ENCODE assay signal across 36 cellular contexts in genomic region chr18:79887181-79888000, GRCh38.
DNase-seq lines count a peak whose midpoint lies in the region; ATAC-seq, FAIRE-seq and TF ChIP-seq lines count a peak whose summit lies in the region.
"Had no signal": no experiment of that assay in that cellular context is flagged by ENCODE, and none has a peak within 500 bp of the region (broad histone marks: within the 10 kb centered on the region; RNA-seq: fewer than 3 reads in every experiment).

No MANE protein-coding gene starts in this region.

- H3K9me1 ChIP-seq in K562 (ENCODE audit: control insufficient read depth, insufficient read depth, low read length) = no peaks in the 10 kb centered on the region

- FAIRE-seq in K562 (lab: Jason Lieb, UNC) = no peak
- FAIRE-seq: A549, HTR-8/SVneo, small intestine, urothelium cell line had no signal

- peaks cover 11% of the 10 kb centered on the region for H3K4me1 Mint-ChIP-seq in activated CD8-positive, alpha-beta memory T cell treated with anti-CD3 and anti-CD28 coated beads, Interleukin-2, amount 10 ng/mL, durations not matched to agents 7 days and 5 days
- H3K4me1 Mint-ChIP-seq in type B pancreatic cell (ENCODE audit: unreplicated experiment) = no peaks in the 10 kb centered on the region
- peaks cover 9% of the 10 kb centered on the region for H3K4me1 Mint-ChIP-seq in activated naive CD4-positive, alpha-beta T cell treated with anti-CD3 and anti-CD28 coated beads for 36 hours (ENCODE audit: low read depth)
- H3K4me1 Mint-ChIP-seq: nephron progenitor cell had no signal

- TF ChIP-seq CTCF in K562 (IDR thresholded peaks at IDR 0.05 in 2 of 3, conservative IDR thresholded peaks at IDR 0.05 in 1 of 3; ENCODE audit: insufficient read depth in 2 of 3, low read depth in 1 of 3, low read length in 3 of 3) = no peak
- no peak for TF ChIP-seq CTCF in right lobe of liver (IDR thresholded peaks at IDR 0.05)
- TF ChIP-seq CTCF in type B pancreatic cell (conservative IDR thresholded peaks at IDR 0.05) = no peak

- intact Hi-C loops in K562 (cut with micrococcal nuclease) (no loop called here), right lobe of liver (cut with DNase I) (no loop called here)
- intact Hi-C loops in activated naive CD4-positive, alpha-beta T cell treated with anti-CD3 and anti-CD28 coated beads for 36 hours (cut with micrococcal nuclease) = no loop called here

- BruUV-seq in K562 (replicated peaks; lab: Mats Ljungman, UMichigan) = no TSS peak

- CTCF ChIA-PET in activated CD8-positive, alpha-beta memory T cell treated with anti-CD3 and anti-CD28 coated beads, Interleukin-2, amount 10 ng/mL, durations not matched to agents 7 days and 5 days (lab: Charles Lee) = no interaction called here
- CTCF ChIA-PET in K562 (lab: Yijun Ruan, JAX; ENCODE audit: low intra/inter-chr PET ratio) = no interaction called here
- CTCF ChIA-PET in activated naive CD4-positive, alpha-beta T cell treated with anti-CD3 and anti-CD28 coated beads for 36 hours (lab: Charles Lee) = no interaction called here

- WGBS in K562 (ENCODE audit: insufficient coverage, low coverage, missing lambda C conversion rate) = 3% methylated on average over 13 of the region's 30 CpGs
- WGBS in right lobe of liver (ENCODE audit: insufficient coverage, low coverage, low lambda C conversion rate, missing lambda C conversion rate) = 67% methylated on average over 10 of the region's 30 CpGs

- TF ChIP-seq RAD21 in K562 (CRISPR knock-in tag; conservative IDR thresholded peaks at IDR 0.05 in 1 of 2, IDR thresholded peaks at IDR 0.05 in 1 of 2) = no peak

- no peak overlapping the region for H3K27ac Mint-ChIP-seq in activated CD8-positive, alpha-beta memory T cell treated with anti-CD3 and anti-CD28 coated beads, Interleukin-2, amount 10 ng/mL, durations not matched to agents 7 days and 5 days
- no peak overlapping the region for H3K27ac Mint-ChIP-seq in type B pancreatic cell
- H3K27ac Mint-ChIP-seq in activated naive CD4-positive, alpha-beta T cell treated with anti-CD3 and anti-CD28 coated beads for 36 hours = no peak overlapping the region
- H3K27ac Mint-ChIP-seq: activated naive CD8-positive, alpha-beta T cell; activated T-helper 2 cell treated with anti-CD3 and anti-CD28 coated beads, Interferon-gamma antibody, Interleukin-2, Interleukin-4, amounts not matched to agents 10 μg/mL and 5 μg/mL and 100 μg/mL, durations not matched to agents 14 hours and 24 hours and 36 hours; CD4-positive, alpha-beta T cell; dendritic cell treated with granulocyte-macrophage colony-stimulating factor and Interleukin-4, amounts not matched to agents 40 ng/mL and 50 ng/mL, for 4 days; nephron progenitor cell had no signal

- in situ Hi-C loops in K562 (cut with MboI) = no loop called here

- H3K4me3 ChIP-seq in K562 (no peak overlapping the region), right lobe of liver (no peak overlapping the region)
- H3K4me3 ChIP-seq: A549, ascending aorta, esophagus muscularis mucosa, heart right ventricle, ovary had no signal

- H3K4me3 Mint-ChIP-seq in activated CD8-positive, alpha-beta memory T cell treated with anti-CD3 and anti-CD28 coated beads, Interleukin-2, amount 10 ng/mL, durations not matched to agents 7 days and 5 days = no peak overlapping the region
- H3K4me3 Mint-ChIP-seq in type B pancreatic cell = no peak overlapping the region
- H3K4me3 Mint-ChIP-seq in activated naive CD4-positive, alpha-beta T cell treated with anti-CD3 and anti-CD28 coated beads for 36 hours = no peak overlapping the region
- H3K4me3 Mint-ChIP-seq: activated naive CD8-positive, alpha-beta T cell; CD4-positive, alpha-beta T cell; dendritic cell treated with granulocyte-macrophage colony-stimulating factor and Interleukin-4, amounts not matched to agents 40 ng/mL and 50 ng/mL, for 4 days; nephron progenitor cell had no signal

- H3K4me2 ChIP-seq in K562 (ENCODE audit: insufficient read depth, low read length) = no peak overlapping the region
- H3K4me2 ChIP-seq: A549, KMS-11 had no signal

- no peaks in the 10 kb centered on the region for H3K27me3 Mint-ChIP-seq in activated CD8-positive, alpha-beta memory T cell treated with anti-CD3 and anti-CD28 coated beads, Interleukin-2, amount 10 ng/mL, durations not matched to agents 7 days and 5 days
- H3K27me3 Mint-ChIP-seq in type B pancreatic cell = no peaks in the 10 kb centered on the region
- no peaks in the 10 kb centered on the region for H3K27me3 Mint-ChIP-seq in activated naive CD4-positive, alpha-beta T cell treated with anti-CD3 and anti-CD28 coated beads for 36 hours (ENCODE audit: low read depth)
- H3K27me3 Mint-ChIP-seq: activated naive CD8-positive, alpha-beta T cell; CD4-positive, alpha-beta T cell; dendritic cell treated with granulocyte-macrophage colony-stimulating factor and Interleukin-4, amounts not matched to agents 40 ng/mL and 50 ng/mL, for 4 days had no signal

- TF ChIP-seq EP300 in K562 (IDR thresholded peaks at IDR 0.05; ENCODE audit: low read length) = no peak

- no peak overlapping the region for H3K9ac ChIP-seq in K562 (ENCODE audit: insufficient read depth in 1 of 2, low read depth in 2 of 2, low read length in 2 of 2)
- H3K9ac ChIP-seq: KMS-11 had no signal

- no peak overlapping the region for H2AFZ ChIP-seq in K562 (ENCODE audit: low read depth, low read length)

- H3K27ac ChIP-seq in K562 (ENCODE audit: extremely low read depth, low read depth, low read length) (no peak overlapping the region), right lobe of liver (no peak overlapping the region)
- H3K27ac ChIP-seq: A549, ascending aorta, esophagus muscularis mucosa, foreskin keratinocyte, heart right ventricle, KMS-11, ovary had no signal

- peaks cover 9% of the 10 kb centered on the region for H3K9me3 Mint-ChIP-seq in activated CD8-positive, alpha-beta memory T cell treated with anti-CD3 and anti-CD28 coated beads, Interleukin-2, amount 10 ng/mL, durations not matched to agents 7 days and 5 days (ENCODE audit: low read depth)
- H3K9me3 Mint-ChIP-seq in type B pancreatic cell = peaks cover 17% of the 10 kb centered on the region
- peaks cover 28% of the 10 kb centered on the region for H3K9me3 Mint-ChIP-seq in activated naive CD4-positive, alpha-beta T cell treated with anti-CD3 and anti-CD28 coated beads for 36 hours

- ATAC-seq in activated CD8-positive, alpha-beta memory T cell treated with anti-CD3 and anti-CD28 coated beads, Interleukin-2, amount 10 ng/mL, durations not matched to agents 7 days and 5 days = no peak
- ATAC-seq in K562 = no peak
- peak; percentile 47 to 71 (median 64) for ATAC-seq in right lobe of liver
- ATAC-seq in GM19395 (IDR thresholded peaks at IDR 0.05; ENCODE audit: unreplicated experiment) = no peak
- ATAC-seq in HG03108 (IDR thresholded peaks at IDR 0.05; ENCODE audit: unreplicated experiment) = no peak
- ATAC-seq: A549, foreskin keratinocyte had no signal

- no peaks in the 10 kb centered on the region for H3K79me2 ChIP-seq in K562 (ENCODE audit: control insufficient read depth, insufficient read depth, low read length)

- DNase-seq in activated CD8-positive, alpha-beta memory T cell treated with anti-CD3 and anti-CD28 coated beads, Interleukin-2, amount 50 U/mL, for 48 hours = peak; percentile 43
- no peak for DNase-seq in activated CD8-positive, alpha-beta memory T cell treated with anti-CD3 and anti-CD28 coated beads, Interleukin-2, amount 10 ng/mL, durations not matched to agents 7 days and 5 days
- no peak for DNase-seq in K562 (ENCODE audit: extremely low read depth in 1 of 4, low spot score in 3 of 4)
- peak in 1 of 3 donors; percentile 51 for DNase-seq in right lobe of liver
- peak; percentile 62 for DNase-seq in type B pancreatic cell (ENCODE audit: extremely low spot score, unreplicated experiment)
- no peak for DNase-seq in activated naive CD4-positive, alpha-beta T cell treated with anti-CD3 and anti-CD28 coated beads for 36 hours
- DNase-seq: activated CD4-positive, alpha-beta T cell treated with anti-CD3 and anti-CD28 coated beads, Interleukin-2, amount 50 U/mL, for 48 hours; activated CD4-positive, CD25-positive, alpha-beta regulatory T cell treated with anti-CD3 and anti-CD28 coated beads, Interleukin-2, amount 50 U/mL, for 72 hours; activated T-cell treated with anti-CD3 and anti-CD28 coated beads for 4 hours; AML-193; foreskin keratinocyte; kidney glomerular epithelial cell; mammary epithelial cell; MM.1S; NCI-H1105 treated with DMSO at 0.1 percent for 48 hours; NCI-H2029; NCI-H524 treated with DMSO at 0.1 percent for 48 hours; nephron progenitor cell; NK-92 treated with Interleukin-12 subunit alpha and Interleukin-12 subunit beta, amount 100 ng/mL, for 24 hours; SHP77; small intestine; stimulated activated naive CD4-positive, alpha-beta T cell had no signal

- H3K36me3 Mint-ChIP-seq in activated CD8-positive, alpha-beta memory T cell treated with anti-CD3 and anti-CD28 coated beads, Interleukin-2, amount 10 ng/mL, durations not matched to agents 7 days and 5 days = peaks cover 2% of the 10 kb centered on the region
- no peaks in the 10 kb centered on the region for H3K36me3 Mint-ChIP-seq in type B pancreatic cell
- peaks cover 1% of the 10 kb centered on the region for H3K36me3 Mint-ChIP-seq in activated naive CD4-positive, alpha-beta T cell treated with anti-CD3 and anti-CD28 coated beads for 36 hours (ENCODE audit: low read depth)
- H3K36me3 Mint-ChIP-seq: activated naive CD8-positive, alpha-beta T cell had no signal

- H3K27me3 ChIP-seq in K562 (ENCODE audit: control insufficient read depth in 2 of 2, insufficient read depth in 2 of 2, low read length in 2 of 2) (peaks cover 0 to 7% of the 10 kb centered on the region in 2 experiments; a peak in 1 of 5 replicates), right lobe of liver (no peaks in the 10 kb centered on the region)
- H3K27me3 ChIP-seq: ascending aorta, esophagus muscularis mucosa, foreskin keratinocyte, ovary had no signal

- H3K4me1 ChIP-seq in K562 (replicated peaks in 1 of 2; ENCODE audit: control insufficient read depth in 2 of 2, insufficient read depth in 2 of 2, low read length in 2 of 2) = no peaks in the 10 kb centered on the region; a peak in 1 of 5 replicates
- no peaks in the 10 kb centered on the region for H3K4me1 ChIP-seq in right lobe of liver
- H3K4me1 ChIP-seq: A549, ascending aorta, esophagus muscularis mucosa, foreskin keratinocyte, heart right ventricle had no signal

- H3K36me3 ChIP-seq in K562 (ENCODE audit: control insufficient read depth, insufficient read depth, low read length) (no peaks in the 10 kb centered on the region), right lobe of liver (no peaks in the 10 kb centered on the region)
- H3K36me3 ChIP-seq: ascending aorta, esophagus muscularis mucosa, heart right ventricle, ovary had no signal

- TF ChIP-seq POLR2A in K562 (conservative IDR thresholded peaks at IDR 0.05) (no peak), right lobe of liver (IDR thresholded peaks at IDR 0.05) (no peak)

- H3K9me3 ChIP-seq in K562 (replicated peaks; ENCODE audit: control insufficient read depth, insufficient read depth, low read depth, low read length) (no peaks in the 10 kb centered on the region; the same call in 1 of the 2 replicates), right lobe of liver (peaks cover 0 to 38% (median 12%) of the 10 kb centered on the region in 4 donors)

- POLR2A ChIA-PET in K562 (lab: Yijun Ruan, JAX) = no interaction called here

- H4K20me1 ChIP-seq in K562 (replicated peaks; ENCODE audit: control insufficient read depth, insufficient read depth, low read length) = no peaks in the 10 kb centered on the region

Comparison
In these comparisons a context has a peak if more than half of its experiments do, and no peak if none do; other contexts are left out.
1. DNase-seq: peak in activated CD8-positive, alpha-beta memory T cell treated with anti-CD3 and anti-CD28 coated beads, Interleukin-2, amount 50 U/mL, for 48 hours (single experiment) and type B pancreatic cell (single experiment); none in activated CD8-positive, alpha-beta memory T cell treated with anti-CD3 and anti-CD28 coated beads, Interleukin-2, amount 10 ng/mL, durations not matched to agents 7 days and 5 days (single experiment), K562 (0 of 4) and activated naive CD4-positive, alpha-beta T cell treated with anti-CD3 and anti-CD28 coated beads for 36 hours (single experiment).
2. ATAC-seq: peak in right lobe of liver (4 of 4); none in activated CD8-positive, alpha-beta memory T cell treated with anti-CD3 and anti-CD28 coated beads, Interleukin-2, amount 10 ng/mL, durations not matched to agents 7 days and 5 days (single experiment), K562 (single experiment), GM19395 (single experiment) and HG03108 (single experiment).